In the genomic region with DNA sequence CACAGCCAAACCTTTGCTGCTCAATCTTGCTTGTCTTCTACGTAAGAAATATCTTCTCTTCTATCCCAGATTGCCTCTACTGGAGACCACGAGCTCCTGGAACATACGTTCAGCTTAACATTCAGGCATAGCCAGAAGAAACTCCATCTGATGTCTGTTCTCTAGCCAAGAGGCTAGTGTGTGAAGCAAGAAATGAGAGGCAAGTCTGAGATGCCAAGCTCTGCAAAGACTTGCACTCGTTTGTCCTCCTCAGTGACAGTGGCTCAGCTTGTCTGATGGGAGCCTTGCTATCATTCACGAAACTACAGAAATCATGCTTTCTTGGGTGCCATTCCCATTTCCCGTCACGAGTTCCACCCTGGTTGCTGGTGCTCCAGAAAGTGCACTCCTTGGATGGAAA, we compare ENCODE assay signal across 32 cellular contexts. TPM values are rescaled to one million over a fixed set of nuclear protein-coding genes. Genes with fewer than 3 reads are reported as not detected.
"Had no signal": no experiment of that assay in that cellular context is flagged by ENCODE, and none has a peak within 500 bp of the region (broad histone marks: within the 10 kb centered on the region; RNA-seq: fewer than 3 reads in every experiment).

SCN10A (minus strand) TSS at position 192 of the 400 bp plus-strand sequence. CDS start 22,207 bp downstream, outside the sequence.

- H3K27me3 ChIP-seq: testis, thyroid gland, tibial artery, tibial nerve, transverse colon, upper lobe of left lung, upper lobe of right lung, uterus, vagina had no signal

- H3K9me3 ChIP-seq: stomach, suprapubic skin, testis, thoracic aorta, thyroid gland, tibial artery, tibial nerve, transverse colon, upper lobe of left lung, upper lobe of right lung, uterus, vagina had no signal

- H3K9me3 Mint-ChIP-seq: stimulated activated effector memory CD8-positive, alpha-beta T cell treated with anti-CD3 and anti-CD28 coated beads, Interleukin-12 subunit alpha, Interleukin-12 subunit beta, amount 100 ng/mL, for 72 hours; stimulated activated memory B cell treated with anti-CD40 and anti-IgM and Interleukin-4, amounts not matched to agents 10 μg/mL and 1 μg/mL and 100 μg/mL, for 72 hours; stimulated activated naive B cell treated with anti-CD40 and anti-IgM and Interleukin-4, amounts not matched to agents 10 μg/mL and 1 μg/mL and 100 μg/mL, for 72 hours; stimulated activated naive CD8-positive, alpha-beta T cell treated with anti-CD3 and anti-CD28 coated beads, Interleukin-15, amount 100 ng/mL, for 72 hours; stimulated activated naive CD8-positive, alpha-beta T cell treated with anti-CD3 and anti-CD28 coated beads, Interleukin-15, Interleukin-2, amounts not matched to agents 100 ng/mL and 50 ng/mL, for 24 hours; type B pancreatic cell had no signal

- H3K36me3 ChIP-seq: stomach, suprapubic skin, thoracic aorta, thyroid gland, tibial artery, tibial nerve, transverse colon, upper lobe of left lung, upper lobe of right lung, uterus, vagina had no signal

- H3K4me1 Mint-ChIP-seq: stimulated activated effector memory CD8-positive, alpha-beta T cell treated with anti-CD3 and anti-CD28 coated beads, Interleukin-12 subunit alpha, Interleukin-12 subunit beta, amount 100 ng/mL, for 72 hours; stimulated activated memory B cell treated with anti-CD40 and anti-IgM and Interleukin-4, amounts not matched to agents 10 μg/mL and 1 μg/mL and 100 μg/mL, for 72 hours; stimulated activated naive B cell treated with anti-CD40 and anti-IgM and Interleukin-4, amounts not matched to agents 10 μg/mL and 1 μg/mL and 100 μg/mL, for 72 hours; stimulated activated naive CD8-positive, alpha-beta T cell treated with anti-CD3 and anti-CD28 coated beads, Interleukin-15, amount 100 ng/mL, for 72 hours had no signal

- H3K27ac ChIP-seq: stomach, suprapubic skin, testis, thoracic aorta, thyroid gland, tibial artery, tibial nerve, transverse colon, upper lobe of left lung, upper lobe of right lung, uterus, vagina had no signal

- H3K27ac Mint-ChIP-seq: stimulated activated effector memory CD8-positive, alpha-beta T cell treated with anti-CD3 and anti-CD28 coated beads, Interleukin-12 subunit alpha, Interleukin-12 subunit beta, amount 100 ng/mL, for 72 hours; stimulated activated memory B cell treated with anti-CD40 and anti-IgM and Interleukin-4, amounts not matched to agents 10 μg/mL and 1 μg/mL and 100 μg/mL, for 72 hours; stimulated activated naive B cell treated with anti-CD40 and anti-IgM and Interleukin-4, amounts not matched to agents 10 μg/mL and 1 μg/mL and 100 μg/mL, for 72 hours; stimulated activated naive CD8-positive, alpha-beta T cell treated with anti-CD3 and anti-CD28 coated beads, Interleukin-15, amount 100 ng/mL, for 72 hours; stimulated activated naive CD8-positive, alpha-beta T cell treated with anti-CD3 and anti-CD28 coated beads, Interleukin-15, Interleukin-2, amounts not matched to agents 100 ng/mL and 50 ng/mL, for 24 hours; type B pancreatic cell had no signal

- H3K4me3 Mint-ChIP-seq: stimulated activated effector memory CD8-positive, alpha-beta T cell treated with anti-CD3 and anti-CD28 coated beads, Interleukin-12 subunit alpha, Interleukin-12 subunit beta, amount 100 ng/mL, for 72 hours; stimulated activated memory B cell treated with anti-CD40 and anti-IgM and Interleukin-4, amounts not matched to agents 10 μg/mL and 1 μg/mL and 100 μg/mL, for 72 hours; stimulated activated naive B cell treated with anti-CD40 and anti-IgM and Interleukin-4, amounts not matched to agents 10 μg/mL and 1 μg/mL and 100 μg/mL, for 72 hours; stimulated activated naive CD8-positive, alpha-beta T cell treated with anti-CD3 and anti-CD28 coated beads, Interleukin-15, amount 100 ng/mL, for 72 hours; stimulated activated naive CD8-positive, alpha-beta T cell treated with anti-CD3 and anti-CD28 coated beads, Interleukin-15, Interleukin-2, amounts not matched to agents 100 ng/mL and 50 ng/mL, for 24 hours; type B pancreatic cell had no signal

- H3K4me3 ChIP-seq: stomach, suprapubic skin, testis, thoracic aorta, thyroid gland, tibial artery, tibial nerve, transverse colon, upper lobe of left lung, upper lobe of right lung, uterus, vagina had no signal

- ATAC-seq: stimulated activated effector memory CD8-positive, alpha-beta T cell treated with anti-CD3 and anti-CD28 coated beads, Interleukin-12 subunit alpha, Interleukin-12 subunit beta, amount 100 ng/mL, for 72 hours; stimulated activated memory B cell treated with anti-CD40 and anti-IgM and Interleukin-4, amounts not matched to agents 10 μg/mL and 1 μg/mL and 100 μg/mL, for 72 hours; stimulated activated naive B cell treated with anti-CD40 and anti-IgM and Interleukin-4, amounts not matched to agents 10 μg/mL and 1 μg/mL and 100 μg/mL, for 72 hours; stimulated activated naive CD8-positive, alpha-beta T cell treated with anti-CD3 and anti-CD28 coated beads, Interleukin-15, amount 100 ng/mL, for 72 hours; stimulated activated naive CD8-positive, alpha-beta T cell treated with anti-CD3 and anti-CD28 coated beads, Interleukin-15, Interleukin-2, amounts not matched to agents 100 U/mL and 50 U/mL, for 24 hours; upper lobe of right lung had no signal

- H3K36me3 Mint-ChIP-seq: stimulated activated effector memory CD8-positive, alpha-beta T cell treated with anti-CD3 and anti-CD28 coated beads, Interleukin-12 subunit alpha, Interleukin-12 subunit beta, amount 100 ng/mL, for 72 hours; stimulated activated memory B cell treated with anti-CD40 and anti-IgM and Interleukin-4, amounts not matched to agents 10 μg/mL and 1 μg/mL and 100 μg/mL, for 72 hours; stimulated activated naive B cell treated with anti-CD40 and anti-IgM and Interleukin-4, amounts not matched to agents 10 μg/mL and 1 μg/mL and 100 μg/mL, for 72 hours; type B pancreatic cell had no signal

- DNase-seq: stimulated activated CD4-positive, alpha-beta T cell treated with anti-CD3 and anti-CD28 coated beads, Interleukin-2, amount 100 ng/mL, for 48 hours; stimulated activated CD4-positive, alpha-beta T cell treated with anti-CD3 and anti-CD28 coated beads, Interleukin-4, amount 100 ng/mL, for 1 hour; stimulated activated CD4-positive, alpha-beta T cell treated with anti-CD3 and anti-CD28 coated beads, Interleukin-4, amount 100 ng/mL, for 24 hours; stimulated activated CD4-positive, alpha-beta T cell treated with anti-CD3 and anti-CD28 coated beads, Interleukin-4, amount 100 ng/mL, for 4 hours; stimulated activated CD8-positive, alpha-beta memory T cell treated with anti-CD3 and anti-CD28 coated beads, Interleukin-4, amount 100 ng/mL, for 48 hours; stimulated activated naive B cell treated with anti-CD40 and anti-IgM and Interleukin-4, amounts not matched to agents 10 μg/mL and 1 μg/mL and 100 μg/mL, for 72 hours; stimulated activated naive CD4-positive, alpha-beta T cell; stimulated activated naive CD4-positive, alpha-beta T cell treated with Interleukin-2 at 50 U/mL for 16 hours; stimulated activated naive CD8-positive, alpha-beta T cell treated with anti-CD3 and anti-CD28 coated beads, Interleukin-15, amount 100 ng/mL, for 72 hours; stimulated activated naive CD8-positive, alpha-beta T cell treated with anti-CD3 and anti-CD28 coated beads, Interleukin-15, Interleukin-2, amounts not matched to agents 100 U/mL and 50 U/mL, for 24 hours; stomach; substantia nigra; testis; thyroid gland; tibial artery; transverse colon; trophoblast cell; upper lobe of left lung; upper lobe of right lung; uterus had no signal

- H3K4me1 ChIP-seq: stomach, suprapubic skin, testis, thyroid gland, tibial artery, tibial nerve, transverse colon, upper lobe of left lung, upper lobe of right lung, uterus, vagina had no signal

RNA-seq across cellular contexts. Expression of gene SCN10A, which starts in this region (rescaled TPM):
- total RNA-seq: stomach, subcutaneous adipose tissue, suprapubic skin, temporal lobe, thoracic aorta, thyroid gland, tibial nerve, transverse colon, upper lobe of left lung, upper lobe of right lung, ureter, urinary bladder, uterus, vagina had no signal
- polyA plus RNA-seq: stomach, urinary bladder had no signal
